22 cellular contexts compared by ENCODE assay signal in the genomic region with DNA sequence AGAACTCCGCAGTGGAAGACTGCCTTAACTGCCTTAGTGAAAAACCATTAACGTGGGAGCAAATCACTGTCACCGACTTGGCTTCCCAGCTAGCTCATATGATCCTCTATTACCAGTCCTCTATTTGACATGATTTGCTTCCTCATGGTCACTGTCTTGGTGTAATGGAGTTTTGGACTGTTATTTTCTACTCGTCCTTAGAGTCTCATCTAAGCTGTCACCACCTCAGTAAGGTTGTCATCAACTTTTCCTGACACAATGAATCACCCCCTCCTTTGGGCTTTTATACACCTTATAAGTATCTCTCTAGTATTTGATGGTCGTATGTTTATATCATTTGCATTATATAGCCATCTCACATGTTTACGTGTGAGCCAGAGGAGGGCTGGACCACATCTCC.
"Had no signal": no experiment of that assay in that cellular context is flagged by ENCODE, and none has a peak within 500 bp of the region (broad histone marks: within the 10 kb centered on the region; RNA-seq: fewer than 3 reads in every experiment).

No MANE protein-coding gene starts in this region.

- H3K9me3 Mint-ChIP-seq: endodermal cell; naive thymus-derived CD8-positive, alpha-beta T cell; stimulated activated naive B cell treated with anti-CD40 and anti-IgM and Interleukin-4, amounts not matched to agents 10 μg/mL and 1 μg/mL and 100 μg/mL, for 72 hours had no signal

- H3K36me3 ChIP-seq: heart right ventricle, lower lobe of right lung, neutrophil, spleen, stomach, upper lobe of left lung, vagina had no signal

- H3K9me3 ChIP-seq: heart right ventricle, lower lobe of right lung, neutrophil, psoas muscle, spleen, stomach, upper lobe of left lung, vagina had no signal

- H3K4me3 Mint-ChIP-seq: endodermal cell; naive thymus-derived CD8-positive, alpha-beta T cell; stimulated activated naive B cell treated with anti-CD40 and anti-IgM and Interleukin-4, amounts not matched to agents 10 μg/mL and 1 μg/mL and 100 μg/mL, for 72 hours had no signal

- H3K27ac ChIP-seq: coronary artery, lower lobe of right lung, neutrophil, psoas muscle, spleen, stomach, upper lobe of left lung, vagina had no signal

- H3K4me3 ChIP-seq: coronary artery, heart right ventricle, lower lobe of right lung, psoas muscle, spleen, stomach, upper lobe of left lung, vagina had no signal

- H3K36me3 Mint-ChIP-seq: naive thymus-derived CD8-positive, alpha-beta T cell; stimulated activated naive B cell treated with anti-CD40 and anti-IgM and Interleukin-4, amounts not matched to agents 10 μg/mL and 1 μg/mL and 100 μg/mL, for 72 hours had no signal

- H3K27ac Mint-ChIP-seq: endodermal cell; naive thymus-derived CD8-positive, alpha-beta T cell; stimulated activated naive B cell treated with anti-CD40 and anti-IgM and Interleukin-4, amounts not matched to agents 10 μg/mL and 1 μg/mL and 100 μg/mL, for 72 hours had no signal

- H3K4me1 Mint-ChIP-seq: naive thymus-derived CD8-positive, alpha-beta T cell; stimulated activated naive B cell treated with anti-CD40 and anti-IgM and Interleukin-4, amounts not matched to agents 10 μg/mL and 1 μg/mL and 100 μg/mL, for 72 hours had no signal

- ATAC-seq: naive thymus-derived CD8-positive, alpha-beta T cell; sciatic nerve; stimulated activated naive B cell treated with anti-CD40 and anti-IgM and Interleukin-4, amounts not matched to agents 10 μg/mL and 1 μg/mL and 100 μg/mL, for 72 hours had no signal

- H3K27me3 ChIP-seq: heart right ventricle, neutrophil, stomach, upper lobe of left lung, vagina had no signal

- H3K4me1 ChIP-seq: lower lobe of right lung, spleen, upper lobe of left lung had no signal

- DNase-seq: effector CD4-positive, alpha-beta T cell; endodermal cell; erythroblast; foreskin melanocyte; kidney glomerular epithelial cell; mesenchymal stem cell; naive thymus-derived CD8-positive, alpha-beta T cell; retina; spleen; stimulated activated CD4-positive, alpha-beta T cell treated with anti-CD3 and anti-CD28 coated beads, Interleukin-15, amount 100 ng/mL, for 24 hours; stimulated activated CD4-positive, alpha-beta T cell treated with anti-CD3 and anti-CD28 coated beads, Interleukin-1b, Interleukin-23, amount 100 ng/mL, for 48 hours; stimulated activated CD4-positive, alpha-beta T cell treated with anti-CD3 and anti-CD28 coated beads, Interleukin-4, amount 100 ng/mL, for 4 hours; stimulated activated naive B cell treated with anti-CD40 and anti-IgM and Interleukin-4, amounts not matched to agents 10 μg/mL and 1 μg/mL and 100 μg/mL, for 72 hours had no signal
